10 cellular contexts compared by ENCODE assay signal in genomic region chr2:111095426-111095825, GRCh38.
"Had no signal": no experiment of that assay in that cellular context is flagged by ENCODE, and none has a peak within 500 bp of the region (broad histone marks: within the 10 kb centered on the region; RNA-seq: fewer than 3 reads in every experiment).

No MANE protein-coding gene starts in this region.

- ATAC-seq: GM23338, HCT116, K562 had no signal

- H3K36me3 ChIP-seq: HAP-1 had no signal

- H3K9me3 ChIP-seq: HAP-1 had no signal

- H3K4me3 ChIP-seq: GM23338, HAP-1, K562 had no signal

- DNase-seq: H7, HFFc6, IMR-90, KG1 had no signal

- H3K4me1 ChIP-seq: HAP-1 had no signal

- FAIRE-seq: H1, HTR-8/SVneo, K562 had no signal
